In the genomic region with DNA sequence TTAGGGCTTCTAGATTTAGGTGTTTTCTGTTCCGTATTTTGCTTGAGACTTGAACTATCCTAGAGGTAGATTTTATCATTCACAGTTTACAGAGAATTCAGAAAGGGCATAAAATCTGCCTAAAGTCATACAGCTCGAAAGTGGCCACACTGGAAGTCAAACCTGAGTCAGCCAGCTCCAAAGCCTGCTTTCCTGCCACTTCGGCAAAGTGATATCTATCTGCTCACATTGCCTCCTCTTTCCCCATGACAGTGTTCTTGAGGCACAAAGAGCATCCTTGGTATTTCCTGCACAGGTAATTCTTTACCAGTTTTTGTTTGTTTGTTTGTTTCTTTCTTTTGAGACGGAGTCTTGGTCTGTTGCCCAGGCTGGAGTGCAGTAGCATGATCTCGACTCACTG, we compare ENCODE assay signal across 25 cellular contexts. TPM values are rescaled to one million over a fixed set of nuclear protein-coding genes. Genes with fewer than 3 reads are reported as not detected.
"Had no signal": no experiment of that assay in that cellular context is flagged by ENCODE, and none has a peak within 500 bp of the region (broad histone marks: within the 10 kb centered on the region; RNA-seq: fewer than 3 reads in every experiment).

No MANE protein-coding gene starts in this region.

- H3K27me3 ChIP-seq: hepatocyte, neural progenitor cell, stomach had no signal

- H3K4me3 Mint-ChIP-seq: dendritic cell treated with granulocyte-macrophage colony-stimulating factor and Interleukin-4, amounts not matched to agents 40 ng/mL and 50 ng/mL, for 4 days; endodermal cell; neural progenitor cell had no signal

- H3K27ac Mint-ChIP-seq: dendritic cell treated with granulocyte-macrophage colony-stimulating factor and Interleukin-4, amounts not matched to agents 40 ng/mL and 50 ng/mL, for 4 days; endodermal cell; naive thymus-derived CD4-positive, alpha-beta T cell; neural progenitor cell had no signal

- H3K4me3 ChIP-seq: hepatocyte, neural progenitor cell, psoas muscle, spleen, stomach, thoracic aorta, transverse colon had no signal

- DNase-seq: endodermal cell; foreskin melanocyte; head of caudate nucleus; naive thymus-derived CD4-positive, alpha-beta T cell; nucleus accumbens; psoas muscle; spleen; stimulated activated CD4-positive, alpha-beta T cell treated with anti-CD3 and anti-CD28 coated beads, Interleukin-15, amount 100 ng/mL, for 24 hours; stimulated activated CD4-positive, alpha-beta T cell treated with anti-CD3 and anti-CD28 coated beads, Interleukin-1b, Interleukin-23, amount 100 ng/mL, for 48 hours; stimulated activated CD4-positive, alpha-beta T cell treated with anti-CD3 and anti-CD28 coated beads, Interleukin-4, amount 100 ng/mL, for 4 hours; stimulated activated naive CD4-positive, alpha-beta T cell; stomach; substantia nigra; transverse colon had no signal

- H3K4me1 ChIP-seq: parathyroid adenoma, psoas muscle, spleen, transverse colon had no signal

- H3K9ac ChIP-seq: neural progenitor cell, parathyroid adenoma had no signal

- H3K27ac ChIP-seq: hepatocyte, neural progenitor cell, parathyroid adenoma, psoas muscle, spleen, stomach, thoracic aorta, transverse colon had no signal

- H3K36me3 Mint-ChIP-seq: neural progenitor cell had no signal

- ATAC-seq: naive thymus-derived CD4-positive, alpha-beta T cell; psoas muscle; sciatic nerve had no signal

- H3K36me3 ChIP-seq: neural progenitor cell, spleen, stomach, thoracic aorta, transverse colon had no signal

- H3K9me3 Mint-ChIP-seq: dendritic cell treated with granulocyte-macrophage colony-stimulating factor and Interleukin-4, amounts not matched to agents 40 ng/mL and 50 ng/mL, for 4 days; neural progenitor cell had no signal

- H3K9me3 ChIP-seq: psoas muscle, spleen, stomach, thoracic aorta had no signal

RNA-seq across cellular contexts. Expression of a gene that starts 19.4 kb away (rescaled TPM):
- total RNA-seq: mononuclear cell; naive thymus-derived CD4-positive, alpha-beta T cell had no signal

RNA-seq across cellular contexts. Expression of a gene that starts 53.3 kb away (rescaled TPM):
- total RNA-seq: endodermal cell; hepatocyte; kidney epithelial cell; lung microvascular endothelial cell; mesenteric fat pad; mononuclear cell; naive thymus-derived CD4-positive, alpha-beta T cell; psoas muscle; sciatic nerve; skeletal muscle tissue; spleen; thoracic aorta had no signal
